9 cellular contexts compared by ENCODE assay signal in the genomic region with DNA sequence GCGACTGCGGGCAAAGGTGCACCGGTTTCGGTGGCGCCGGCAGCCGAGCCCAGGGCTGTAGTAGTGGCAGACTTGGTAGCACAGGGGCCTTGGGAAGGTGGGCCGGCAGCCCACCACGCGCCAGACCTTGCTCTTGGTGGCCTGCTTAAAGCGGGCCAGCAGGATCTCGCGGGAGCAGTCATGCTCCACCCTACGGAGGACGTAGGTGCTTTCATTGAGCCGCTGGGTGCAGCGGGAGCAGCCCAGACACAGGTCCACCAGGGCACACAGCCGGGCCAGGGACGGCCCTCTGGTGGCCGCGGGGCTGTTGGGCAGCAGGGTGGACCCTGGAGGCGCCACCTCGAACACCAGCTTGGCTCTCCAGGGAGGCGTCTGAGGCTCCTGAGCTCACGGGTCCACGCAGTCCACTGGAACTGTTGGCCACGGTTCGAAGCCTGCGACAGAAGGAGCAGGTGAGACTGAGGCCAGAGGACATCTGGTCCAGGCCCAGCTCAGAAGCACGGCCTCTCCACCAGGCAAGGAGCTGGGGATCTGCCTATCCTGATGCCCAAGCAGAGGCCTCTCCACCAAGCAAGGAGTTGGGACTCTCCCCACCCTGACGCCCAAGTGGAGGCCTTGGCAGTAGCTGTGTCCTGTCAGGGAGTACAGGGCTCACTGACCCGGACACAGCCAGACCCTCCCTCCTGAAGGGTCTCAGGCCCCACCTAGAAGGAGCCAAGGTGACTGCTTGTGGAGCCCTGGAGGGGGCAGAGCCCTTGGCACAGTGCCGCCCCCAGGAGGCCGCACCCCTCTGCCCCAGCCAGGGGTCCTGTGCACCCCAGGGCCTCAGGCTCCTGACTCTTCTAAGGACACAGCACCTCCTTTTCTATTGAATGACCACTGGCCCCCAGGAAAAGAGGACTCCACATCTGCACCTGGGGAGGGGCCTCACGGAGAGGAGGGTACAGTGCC. TPM values are rescaled to one million over a fixed set of nuclear protein-coding genes. Genes with fewer than 3 reads are reported as not detected.
DNase-seq lines count a peak whose midpoint lies in the region; ATAC-seq and TF ChIP-seq lines count a peak whose summit lies in the region.
"Had no signal": no experiment of that assay in that cellular context is flagged by ENCODE, and none has a peak within 500 bp of the region (broad histone marks: within the 10 kb centered on the region; RNA-seq: fewer than 3 reads in every experiment).

No MANE protein-coding gene starts in this region.

- WGBS in testis, 2 donors, result 88 to 94% methylated on average over 9 to 35 of the region's 35 CpGs

- H3K4me3 Mint-ChIP-seq in activated CD4-positive, alpha-beta T cell treated with anti-CD3 and anti-CD28 coated beads for 36 hours, result peak overlapping the region; percentile 70
- H3K4me3 Mint-ChIP-seq in activated T-helper 1 cell treated with anti-CD3 and anti-CD28 coated beads, Interleukin-12 subunit alpha, Interleukin-12 subunit beta, Interleukin-2, Interleukin-4 antibody, amounts not matched to agents 30 ng/mL and 10 ng/mL and 1 ng/mL, durations not matched to agents 14 hours and 24 hours and 36 hours, result peak overlapping the region; percentile 86
- H3K4me3 Mint-ChIP-seq in immature natural killer cell, result peak overlapping the region; percentile 80 to 89 (median 80)

- H3K9me3 Mint-ChIP-seq in activated CD4-positive, alpha-beta T cell treated with anti-CD3 and anti-CD28 coated beads for 36 hours (ENCODE audit: low read depth), result no peaks in the 10 kb centered on the region
- no peaks in the 10 kb centered on the region for H3K9me3 Mint-ChIP-seq in activated T-helper 1 cell treated with anti-CD3 and anti-CD28 coated beads, Interleukin-12 subunit alpha, Interleukin-12 subunit beta, Interleukin-2, Interleukin-4 antibody, amounts not matched to agents 30 ng/mL and 10 ng/mL and 1 ng/mL, durations not matched to agents 14 hours and 24 hours and 36 hours
- H3K9me3 Mint-ChIP-seq in immature natural killer cell, result no peaks in the 10 kb centered on the region

- CTCF ChIA-PET in activated CD4-positive, alpha-beta T cell treated with anti-CD3 and anti-CD28 coated beads for 36 hours (lab: Charles Lee), result no interaction called here

- peak overlapping the region; percentile 67 to 81 for H3K4me3 ChIP-seq in testis

- no peak for TF ChIP-seq POLR2A in testis (IDR thresholded peaks at IDR 0.05)

- H3K4me1 ChIP-seq in testis, result peaks cover 6% of the 10 kb centered on the region

- no peaks in the 10 kb centered on the region for H3K36me3 ChIP-seq in testis (ENCODE audit: low read depth, missing control alignments)

- intact Hi-C loops in activated CD4-positive, alpha-beta T cell treated with anti-CD3 and anti-CD28 coated beads for 36 hours (cut with DNase I, micrococcal nuclease), result no loop called here
- intact Hi-C loops in activated T-helper 1 cell treated with anti-CD3 and anti-CD28 coated beads, Interleukin-12 subunit alpha, Interleukin-12 subunit beta, Interleukin-2, Interleukin-4 antibody, amounts not matched to agents 30 ng/mL and 10 ng/mL and 1 ng/mL, durations not matched to agents 14 hours and 24 hours and 36 hours (cut with micrococcal nuclease), result no loop called here
- intact Hi-C loops in testis (cut with DNase I; ENCODE audit: low total_unique reads), result no loop called here

- H3K36me3 Mint-ChIP-seq in activated CD4-positive, alpha-beta T cell treated with anti-CD3 and anti-CD28 coated beads for 36 hours (ENCODE audit: low read depth), result no peaks in the 10 kb centered on the region
- H3K36me3 Mint-ChIP-seq in activated T-helper 1 cell treated with anti-CD3 and anti-CD28 coated beads, Interleukin-12 subunit alpha, Interleukin-12 subunit beta, Interleukin-2, Interleukin-4 antibody, amounts not matched to agents 30 ng/mL and 10 ng/mL and 1 ng/mL, durations not matched to agents 14 hours and 24 hours and 36 hours (ENCODE audit: low read depth), result peaks cover under 1% of the 10 kb centered on the region
- no peaks in the 10 kb centered on the region for H3K36me3 Mint-ChIP-seq in immature natural killer cell

- H3K27ac ChIP-seq in testis, result peak overlapping the region; percentile 56 to 80

- ATAC-seq in activated CD4-positive, alpha-beta T cell treated with anti-CD3 and anti-CD28 coated beads for 36 hours, result no peak
- no peak for ATAC-seq in GM18517 (IDR thresholded peaks at IDR 0.05; ENCODE audit: unreplicated experiment)

- H3K27ac Mint-ChIP-seq in activated CD4-positive, alpha-beta T cell treated with anti-CD3 and anti-CD28 coated beads for 36 hours, result peak overlapping the region; percentile 60
- peak overlapping the region; percentile 52 for H3K27ac Mint-ChIP-seq in activated T-helper 1 cell treated with anti-CD3 and anti-CD28 coated beads, Interleukin-12 subunit alpha, Interleukin-12 subunit beta, Interleukin-2, Interleukin-4 antibody, amounts not matched to agents 30 ng/mL and 10 ng/mL and 1 ng/mL, durations not matched to agents 14 hours and 24 hours and 36 hours
- H3K27ac Mint-ChIP-seq in immature natural killer cell, result peak overlapping the region in 5 of 6 donors; percentile 57 to 87 (median 76)

- no peaks in the 10 kb centered on the region for H3K27me3 ChIP-seq in testis

- TF ChIP-seq CTCF in testis (IDR thresholded peaks at IDR 0.05), result no peak

- H3K27me3 Mint-ChIP-seq in activated CD4-positive, alpha-beta T cell treated with anti-CD3 and anti-CD28 coated beads for 36 hours, result peaks cover 2% of the 10 kb centered on the region
- peaks cover 10% of the 10 kb centered on the region for H3K27me3 Mint-ChIP-seq in activated T-helper 1 cell treated with anti-CD3 and anti-CD28 coated beads, Interleukin-12 subunit alpha, Interleukin-12 subunit beta, Interleukin-2, Interleukin-4 antibody, amounts not matched to agents 30 ng/mL and 10 ng/mL and 1 ng/mL, durations not matched to agents 14 hours and 24 hours and 36 hours (ENCODE audit: insufficient read depth)
- peaks cover 2 to 10% (median 2%) of the 10 kb centered on the region in 3 donors for H3K27me3 Mint-ChIP-seq in immature natural killer cell (ENCODE audit: low read depth in 3 of 3)

- H3K4me1 Mint-ChIP-seq in activated CD4-positive, alpha-beta T cell treated with anti-CD3 and anti-CD28 coated beads for 36 hours, result peaks cover 12% of the 10 kb centered on the region
- peaks cover 2% of the 10 kb centered on the region for H3K4me1 Mint-ChIP-seq in activated T-helper 1 cell treated with anti-CD3 and anti-CD28 coated beads, Interleukin-12 subunit alpha, Interleukin-12 subunit beta, Interleukin-2, Interleukin-4 antibody, amounts not matched to agents 30 ng/mL and 10 ng/mL and 1 ng/mL, durations not matched to agents 14 hours and 24 hours and 36 hours (ENCODE audit: low read depth)
- peaks cover 9 to 13% of the 10 kb centered on the region in 2 donors for H3K4me1 Mint-ChIP-seq in immature natural killer cell

- no peaks in the 10 kb centered on the region for H3K9me3 ChIP-seq in testis

- POLR2A ChIA-PET in activated CD4-positive, alpha-beta T cell treated with anti-CD3 and anti-CD28 coated beads for 36 hours (lab: Charles Lee), result no interaction called here

- no peak for DNase-seq in activated CD4-positive, alpha-beta T cell treated with anti-CD3 and anti-CD28 coated beads for 36 hours
- DNase-seq in activated CD4-positive, alpha-beta T cell treated with anti-CD3 and anti-CD28 coated beads, Interleukin-2, amount 50 U/mL, for 4 hours, result no peak
- no peak for DNase-seq in activated T-helper 1 cell treated with anti-CD3 and anti-CD28 coated beads, Interleukin-12 subunit alpha, Interleukin-12 subunit beta, Interleukin-2, Interleukin-4 antibody, amounts not matched to agents 30 ng/mL and 10 ng/mL and 1 ng/mL, durations not matched to agents 14 hours and 24 hours and 36 hours (ENCODE audit: low spot score)
- DNase-seq in immature natural killer cell (no peak), testis (no peak), globus pallidus (ENCODE audit: low spot score) (no peak)
- DNase-seq in activated effector memory CD4-positive, alpha-beta T cell treated with anti-CD3 and anti-CD28 coated beads, Interleukin-2, amount 50 U/mL, for 16 hours, result no peak

RNA-seq across cellular contexts. Expression of a gene that starts 1.0 kb away (rescaled TPM):
- total RNA-seq in activated CD4-positive, alpha-beta T cell treated with anti-CD3 and anti-CD28 coated beads for 36 hours, result 10 to 100 TPM; 16.1 to 18.7 TPM
- 17.9 and 18.9 TPM in 2 replicates for total RNA-seq in activated T-helper 1 cell treated with anti-CD3 and anti-CD28 coated beads, Interleukin-12 subunit alpha, Interleukin-12 subunit beta, Interleukin-2, Interleukin-4 antibody, amounts not matched to agents 30 ng/mL and 10 ng/mL and 1 ng/mL, durations not matched to agents 14 hours and 24 hours and 36 hours
- polyA plus RNA-seq in immature natural killer cell (10 to 100 TPM in 1 of 3 donors, 1 to 10 TPM in 2; 2.4 to 11.3 (median 3.7) TPM), testis (ENCODE audit: insufficient read depth, low read depth, low replicate concordance) (7.1 TPM)
- total RNA-seq in testis, result 10 to 100 TPM; 13.5 to 22.9 TPM

RNA-seq across cellular contexts. Expression of a gene that starts 19.1 kb away (rescaled TPM):
- total RNA-seq in activated CD4-positive, alpha-beta T cell treated with anti-CD3 and anti-CD28 coated beads for 36 hours, result under 1 TPM; 0.18 to 0.27 TPM
- total RNA-seq in activated T-helper 1 cell treated with anti-CD3 and anti-CD28 coated beads, Interleukin-12 subunit alpha, Interleukin-12 subunit beta, Interleukin-2, Interleukin-4 antibody, amounts not matched to agents 30 ng/mL and 10 ng/mL and 1 ng/mL, durations not matched to agents 14 hours and 24 hours and 36 hours, result 0.15 and 0.26 TPM in 2 replicates
- polyA plus RNA-seq in immature natural killer cell (not detected), testis (ENCODE audit: insufficient read depth, low read depth, low replicate concordance) (147 TPM)
- total RNA-seq in testis, result 100 to 1,000 TPM in 1 of 2 donors, 10 to 100 TPM in 1; 85.4 to 121 TPM

RNA-seq across cellular contexts. Expression of a gene that starts 25.5 kb away (rescaled TPM):
- not detected for total RNA-seq in activated CD4-positive, alpha-beta T cell treated with anti-CD3 and anti-CD28 coated beads for 36 hours
- not detected in 2 replicates for total RNA-seq in activated T-helper 1 cell treated with anti-CD3 and anti-CD28 coated beads, Interleukin-12 subunit alpha, Interleukin-12 subunit beta, Interleukin-2, Interleukin-4 antibody, amounts not matched to agents 30 ng/mL and 10 ng/mL and 1 ng/mL, durations not matched to agents 14 hours and 24 hours and 36 hours
- not detected for polyA plus RNA-seq in immature natural killer cell
- total RNA-seq in testis, result under 1 TPM; 0.19 to 0.24 TPM
- 0.42 TPM for polyA plus RNA-seq in testis (ENCODE audit: insufficient read depth, low read depth, low replicate concordance)
- total RNA-seq: temporal lobe had no signal

RNA-seq across cellular contexts. Expression of a gene that starts 35.9 kb away (rescaled TPM):
- total RNA-seq in activated CD4-positive, alpha-beta T cell treated with anti-CD3 and anti-CD28 coated beads for 36 hours, result under 1 TPM; 0.25 to 0.48 TPM
- total RNA-seq in activated T-helper 1 cell treated with anti-CD3 and anti-CD28 coated beads, Interleukin-12 subunit alpha, Interleukin-12 subunit beta, Interleukin-2, Interleukin-4 antibody, amounts not matched to agents 30 ng/mL and 10 ng/mL and 1 ng/mL, durations not matched to agents 14 hours and 24 hours and 36 hours, result 0.16 and 0.29 TPM in 2 replicates
- polyA plus RNA-seq in immature natural killer cell, result under 1 TPM in 1 of 3 donors, not detected in 2; 0.37 TPM
- total RNA-seq in testis, result under 1 TPM in 1 of 2 donors, not detected in 1; 0.37 TPM
- polyA plus RNA-seq in testis (ENCODE audit: insufficient read depth, low read depth, low replicate concordance), result 0.26 TPM
- total RNA-seq: temporal lobe had no signal

RNA-seq across cellular contexts. Expression of a gene that starts 52.5 kb away (rescaled TPM):
- 100 to 1,000 TPM; 119 to 133 TPM for total RNA-seq in activated CD4-positive, alpha-beta T cell treated with anti-CD3 and anti-CD28 coated beads for 36 hours
- 117 and 122 TPM in 2 replicates for total RNA-seq in activated T-helper 1 cell treated with anti-CD3 and anti-CD28 coated beads, Interleukin-12 subunit alpha, Interleukin-12 subunit beta, Interleukin-2, Interleukin-4 antibody, amounts not matched to agents 30 ng/mL and 10 ng/mL and 1 ng/mL, durations not matched to agents 14 hours and 24 hours and 36 hours
- polyA plus RNA-seq in immature natural killer cell (10 to 100 TPM; 14.9 to 84.3 (median 41.9) TPM), testis (ENCODE audit: insufficient read depth, low read depth, low replicate concordance) (207 TPM)
- total RNA-seq in testis, result 100 to 1,000 TPM; 431 to 529 TPM

Comparison
In these comparisons a context has a peak if more than half of its experiments do, and no peak if none do; other contexts are left out.
1. RNA of a gene that starts 19.1 kb away (total RNA-seq): 85.4 to 121 TPM in testis; 0.18 to 0.27 TPM in activated CD4-positive, alpha-beta T cell treated with anti-CD3 and anti-CD28 coated beads for 36 hours and 0.15 to 0.26 TPM in activated T-helper 1 cell treated with anti-CD3 and anti-CD28 coated beads, Interleukin-12 subunit alpha, Interleukin-12 subunit beta, Interleukin-2, Interleukin-4 antibody, amounts not matched to agents 30 ng/mL and 10 ng/mL and 1 ng/mL, durations not matched to agents 14 hours and 24 hours and 36 hours; every median in the first group is over 10 times any median in the second.
2. Peak in every context shown above with its lines, with median percentiles within 50 percentile points of each other: H3K27ac Mint-ChIP-seq and H3K4me3 Mint-ChIP-seq.